30 cellular contexts compared by ENCODE assay signal in genomic region chr2:215391531-215391930, GRCh38. TPM values are rescaled to one million over a fixed set of nuclear protein-coding genes. Genes with fewer than 3 reads are reported as not detected.
DNase-seq lines count a peak whose midpoint lies in the region; ATAC-seq, FAIRE-seq and TF ChIP-seq lines count a peak whose summit lies in the region.
"Had no signal": no experiment of that assay in that cellular context is flagged by ENCODE, and none has a peak within 500 bp of the region (broad histone marks: within the 10 kb centered on the region; RNA-seq: fewer than 3 reads in every experiment).

No MANE protein-coding gene starts in this region.

- peak overlapping the region; percentile 62 for H3K27ac Mint-ChIP-seq in HFFc6
- H3K27ac Mint-ChIP-seq in memory B cell: no peak overlapping the region
- H3K27ac Mint-ChIP-seq in type B pancreatic cell: peak overlapping the region; percentile 32
- H3K27ac Mint-ChIP-seq in natural killer cell: no peak overlapping the region
- H3K27ac Mint-ChIP-seq: activated CD8-positive, alpha-beta T cell treated with anti-CD3 and anti-CD28 coated beads, Interleukin-2, amount 10 ng/mL, durations not matched to agents 7 days and 5 days had no signal

- H3K9me3 Mint-ChIP-seq in HFFc6 (peaks cover 6% of the 10 kb centered on the region), memory B cell (no peaks in the 10 kb centered on the region), type B pancreatic cell (no peaks in the 10 kb centered on the region), natural killer cell (no peaks in the 10 kb centered on the region)
- H3K9me3 Mint-ChIP-seq: neural crest cell had no signal

- H3K27me3 Mint-ChIP-seq in HFFc6 (ENCODE audit: insufficient read depth) (peaks cover 34% of the 10 kb centered on the region), memory B cell (peaks cover 2% of the 10 kb centered on the region), type B pancreatic cell (no peaks in the 10 kb centered on the region), natural killer cell (ENCODE audit: low read depth in 2 of 2) (peaks cover 4 to 17% of the 10 kb centered on the region in 2 donors)

- no peaks in the 10 kb centered on the region for H3K27me3 ChIP-seq in bronchial epithelial cell (ENCODE audit: control insufficient read depth, insufficient read depth, low read length)
- H3K27me3 ChIP-seq: BLaER1, brain microvascular endothelial cell, dorsolateral prefrontal cortex, gastroesophageal sphincter, hepatocyte, thyroid gland had no signal

- no peak overlapping the region for H3K4me3 ChIP-seq in bronchial epithelial cell (ENCODE audit: low read depth, low read length)
- H3K4me3 ChIP-seq: BLaER1, dorsolateral prefrontal cortex, gastroesophageal sphincter, hepatocyte, lung, thyroid gland had no signal

- H3K36me3 Mint-ChIP-seq in HFFc6 (ENCODE audit: low read depth) (peaks cover 65% of the 10 kb centered on the region), memory B cell (no peaks in the 10 kb centered on the region), type B pancreatic cell (peaks cover 26% of the 10 kb centered on the region), natural killer cell (no peaks in the 10 kb centered on the region)

- H3K36me3 ChIP-seq in bronchial epithelial cell (ENCODE audit: control insufficient read depth, insufficient read depth, low read length): peaks cover 2% of the 10 kb centered on the region
- H3K36me3 ChIP-seq: BLaER1, thyroid gland had no signal

- FAIRE-seq in bronchial epithelial cell (lab: Jason Lieb, UNC): no peak
- FAIRE-seq: endometrium had no signal

- no peak for DNase-seq in HFFc6
- DNase-seq in bronchial epithelial cell (ENCODE audit: low read depth): peak; percentile 40
- DNase-seq in memory B cell (ENCODE audit: low spot score in 2 of 2): no peak
- DNase-seq in type B pancreatic cell (ENCODE audit: extremely low spot score, unreplicated experiment): no peak
- no peak for DNase-seq in NCI-H748 treated with DMSO at 0.1 percent for 48 hours (lab: John Stamatoyannopoulos, UW)
- no peak for DNase-seq in natural killer cell
- DNase-seq: activated CD4-positive, alpha-beta T cell treated with anti-CD3 and anti-CD28 coated beads for 1 hour; activated CD8-positive, alpha-beta T cell treated with anti-CD3 and anti-CD28 coated beads, Interleukin-2, amount 10 ng/mL, durations not matched to agents 7 days and 5 days; activated naive CD4-positive, alpha-beta T cell treated with anti-CD3 and anti-CD28 coated beads, Interleukin-2, amount 50 U/mL, for 16 hours; brain microvascular endothelial cell; DND-41; dorsolateral prefrontal cortex; GOT3; Karpas-422; left cardiac atrium; NCI-H1417; NCI-H2081; NCI-H524 treated with DMSO at 0.1 percent for 48 hours; SHP77; stimulated activated CD4-positive, alpha-beta T cell treated with anti-CD3 and anti-CD28 coated beads, Interleukin-12 subunit alpha, Interleukin-12 subunit beta, amount 100 ng/mL, for 4 hours; stimulated activated CD4-positive, alpha-beta T cell treated with anti-CD3 and anti-CD28 coated beads, Interleukin-2, amount 100 ng/mL, for 48 hours; thyroid gland had no signal

- intact Hi-C loops in natural killer cell (cut with micrococcal nuclease): no loop called here

- H3K4me1 Mint-ChIP-seq in HFFc6 (ENCODE audit: low read depth) (peaks cover 40% of the 10 kb centered on the region), memory B cell (peaks cover 3% of the 10 kb centered on the region), type B pancreatic cell (ENCODE audit: unreplicated experiment) (no peaks in the 10 kb centered on the region), natural killer cell (no peaks in the 10 kb centered on the region)
- H3K4me1 Mint-ChIP-seq: neural crest cell had no signal

- H3K4me3 Mint-ChIP-seq in HFFc6 (peak overlapping the region; percentile 45; the same call in 1 of the 2 replicates), memory B cell (no peak overlapping the region), type B pancreatic cell (no peak overlapping the region), natural killer cell (no peak overlapping the region)
- H3K4me3 Mint-ChIP-seq: activated CD8-positive, alpha-beta T cell treated with anti-CD3 and anti-CD28 coated beads, Interleukin-2, amount 10 ng/mL, durations not matched to agents 7 days and 5 days; neural crest cell had no signal

- TF ChIP-seq CTCF in HFFc6 (IDR thresholded peaks at IDR 0.05) (no peak), bronchial epithelial cell (IDR thresholded peaks at IDR 0.05; ENCODE audit: insufficient read depth, low read length, severe bottlenecking) (no peak), type B pancreatic cell (conservative IDR thresholded peaks at IDR 0.05) (no peak), natural killer cell (IDR thresholded peaks at IDR 0.05) (no peak)

- ATAC-seq in memory B cell (ENCODE audit: low read depth): peak; percentile 71
- ATAC-seq in HG03095 (IDR thresholded peaks at IDR 0.05; ENCODE audit: unreplicated experiment): no peak
- ATAC-seq in natural killer cell: no peak
- ATAC-seq: activated CD8-positive, alpha-beta T cell treated with anti-CD3 and anti-CD28 coated beads, Interleukin-2, amount 10 ng/mL, durations not matched to agents 7 days and 5 days; gastroesophageal sphincter; left cardiac atrium; sciatic nerve had no signal

RNA-seq across cellular contexts. Expression of gene FN1, which starts 44.3 kb away (rescaled TPM):
- total RNA-seq in HFFc6 (2021; fragmentation: NEBNext Ultra II Directional; extraction: Animal tissue kit (Norgen Biotek cat#: 25700)): 1,000 to 10,000 TPM; 2,848 to 5,249 (median 2,869) TPM
- total RNA-seq in bronchial epithelial cell: 53.8 and 83.2 TPM in 2 replicates
- 499 and 902 TPM in 2 replicates for total RNA-seq in type B pancreatic cell (ENCODE audit: low replicate concordance)
- total RNA-seq in natural killer cell: under 1 TPM in 1 of 3 donors, not detected in 2; 0.30 TPM

Comparison
In these comparisons a context has a peak if more than half of its experiments do, and no peak if none do; other contexts are left out.
1. H3K27ac Mint-ChIP-seq: peak in HFFc6 (single experiment) and type B pancreatic cell (single experiment); none in memory B cell (single experiment) and natural killer cell (0 of 2).
2. RNA of gene FN1, which starts 44.3 kb away (total RNA-seq): 2,848 to 5,249 TPM in HFFc6, 499 to 902 TPM in type B pancreatic cell and 53.8 to 83.2 TPM in bronchial epithelial cell; 0.30 TPM in natural killer cell; every median in the first group is over 10 times any median in the second.